In genomic region chr3:65905648-65906211, GRCh38 we compare ENCODE assay signal across 21 cellular contexts.
"Had no signal": no experiment of that assay in that cellular context is flagged by ENCODE, and none has a peak within 500 bp of the region (broad histone marks: within the 10 kb centered on the region; RNA-seq: fewer than 3 reads in every experiment).

No MANE protein-coding gene starts in this region.

- H3K4me1 Mint-ChIP-seq: activated T-helper 17 cell treated with anti-CD3 and anti-CD28 coated beads, Interleukin-2, amount 50 U/mL, for 72 hours; naive B cell had no signal

- ATAC-seq: activated naive CD4-positive, alpha-beta T cell treated with anti-CD3 and anti-CD28 coated beads, Interleukin-2, amount 50 U/mL, for 72 hours; activated T-helper 17 cell treated with anti-CD3 and anti-CD28 coated beads, Interleukin-2, amount 50 U/mL, for 72 hours; left ventricle myocardium superior; WTC11 had no signal

- H3K27ac Mint-ChIP-seq: activated naive CD4-positive, alpha-beta T cell treated with anti-CD3 and anti-CD28 coated beads, Interleukin-2, amount 50 U/mL, for 72 hours; activated T-helper 17 cell treated with anti-CD3 and anti-CD28 coated beads, Interleukin-2, amount 50 U/mL, for 72 hours; naive B cell; T-helper 1 cell treated with Interleukin-12 subunit alpha and Interleukin-12 subunit beta and Interleukin-4 antibody, amounts not matched to agents 30 μg/mL and 1 μg/mL, for 36 hours; WTC11 had no signal

- FAIRE-seq: frontal cortex had no signal

- H3K4me1 ChIP-seq: adrenal gland, colonic mucosa had no signal

- H3K36me3 ChIP-seq: adrenal gland, ascending aorta, brain microvascular endothelial cell, colonic mucosa, spleen, thyroid gland had no signal

- H3K9me3 ChIP-seq: adrenal gland, ascending aorta, colonic mucosa, spleen, thyroid gland had no signal

- H3K27me3 Mint-ChIP-seq: activated T-helper 17 cell treated with anti-CD3 and anti-CD28 coated beads, Interleukin-2, amount 50 U/mL, for 72 hours had no signal

- H3K4me3 Mint-ChIP-seq: activated T-helper 17 cell treated with anti-CD3 and anti-CD28 coated beads, Interleukin-2, amount 50 U/mL, for 72 hours; naive B cell; neural crest cell; T-helper 1 cell treated with Interleukin-12 subunit alpha and Interleukin-12 subunit beta and Interleukin-4 antibody, amounts not matched to agents 30 μg/mL and 1 μg/mL, for 36 hours; WTC11 had no signal

- H3K27ac ChIP-seq: adrenal gland, ascending aorta, brain microvascular endothelial cell, colonic mucosa, spleen had no signal

- H3K36me3 Mint-ChIP-seq: activated naive CD4-positive, alpha-beta T cell treated with anti-CD3 and anti-CD28 coated beads, Interleukin-2, amount 50 U/mL, for 72 hours; naive B cell; WTC11 had no signal

- H3K9me3 Mint-ChIP-seq: activated T-helper 17 cell treated with anti-CD3 and anti-CD28 coated beads, Interleukin-2, amount 50 U/mL, for 72 hours; neural crest cell; T-helper 1 cell treated with Interleukin-12 subunit alpha and Interleukin-12 subunit beta and Interleukin-4 antibody, amounts not matched to agents 30 μg/mL and 1 μg/mL, for 36 hours; WTC11 had no signal

- H3K4me3 ChIP-seq: adrenal gland, ascending aorta, colonic mucosa, spleen, thyroid gland had no signal

- H3K27me3 ChIP-seq: adrenal gland, ascending aorta, brain microvascular endothelial cell, colonic mucosa, spleen, thyroid gland had no signal

- DNase-seq: activated T-cell treated with anti-CD3 and anti-CD28 coated beads, Interleukin-2, amount 50 U/mL, for 1 hour; adrenal gland; brain microvascular endothelial cell; central memory CD4-positive, alpha-beta T cell; colonic mucosa; hippocampal formation; kidney glomerular epithelial cell; left ventricle myocardium superior; naive B cell; spleen; stimulated activated CD4-positive, alpha-beta T cell treated with anti-CD3 and anti-CD28 coated beads, Interleukin-4, amount 100 ng/mL, for 1 hour; stimulated activated naive CD4-positive, alpha-beta T cell treated with Interleukin-2 at 50 U/mL for 16 hours; T1000; thyroid gland had no signal
